Comparison of ENCODE assay signal across 11 cellular contexts in the genomic region with DNA sequence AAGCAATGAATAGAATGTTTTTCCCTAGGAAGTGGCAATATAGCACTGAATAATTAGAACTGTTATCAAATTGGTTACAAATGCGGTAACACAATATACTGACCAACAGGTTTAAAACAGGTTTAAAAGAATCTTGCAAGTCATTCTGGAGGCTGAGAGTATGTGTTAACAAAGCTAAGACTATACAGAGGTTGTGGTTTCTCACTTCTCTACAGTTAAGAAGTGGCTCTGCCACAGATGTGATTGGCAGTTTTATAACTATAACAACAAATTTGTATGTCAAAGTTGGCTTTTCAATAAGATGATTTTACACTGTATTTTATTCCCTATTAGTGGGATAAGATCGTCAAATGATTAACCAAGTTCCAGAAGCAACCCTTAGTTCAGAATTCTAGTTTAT. TPM values are rescaled to one million over a fixed set of nuclear protein-coding genes. Genes with fewer than 3 reads are reported as not detected.
DNase-seq lines count a peak whose midpoint lies in the region; ATAC-seq and TF ChIP-seq lines count a peak whose summit lies in the region.
"Had no signal": no experiment of that assay in that cellular context is flagged by ENCODE, and none has a peak within 500 bp of the region (broad histone marks: within the 10 kb centered on the region; RNA-seq: fewer than 3 reads in every experiment).

No MANE protein-coding gene starts in this region.

- H3K9me3 ChIP-seq in Caco-2, result no peaks in the 10 kb centered on the region
- H3K9me3 ChIP-seq: stomach had no signal

- ATAC-seq in GM18519 (IDR thresholded peaks at IDR 0.05; ENCODE audit: low FRiP score, unreplicated experiment), result peak; percentile 86
- peak; percentile 57 for ATAC-seq in GM21360 (IDR thresholded peaks at IDR 0.05; ENCODE audit: unreplicated experiment)
- ATAC-seq in HG03108 (IDR thresholded peaks at IDR 0.05; ENCODE audit: unreplicated experiment), result peak; percentile 79
- ATAC-seq in activated CD8-positive, alpha-beta T cell treated with anti-CD3 and anti-CD28 coated beads for 36 hours, result peak; percentile 58

- no peaks in the 10 kb centered on the region for H3K27me3 ChIP-seq in Caco-2 (replicated peaks; ENCODE audit: control insufficient read depth, insufficient read depth, low read length)
- H3K27me3 ChIP-seq: stomach had no signal

- peaks cover 40% of the 10 kb centered on the region for H3K36me3 Mint-ChIP-seq in activated CD8-positive, alpha-beta T cell treated with anti-CD3 and anti-CD28 coated beads for 36 hours (ENCODE audit: low read depth)
- H3K36me3 Mint-ChIP-seq in Caco-2 (ENCODE audit: insufficient read depth, unreplicated experiment), result peaks cover 46% of the 10 kb centered on the region
- peaks cover 11% of the 10 kb centered on the region for H3K36me3 Mint-ChIP-seq in type B pancreatic cell

- no peak overlapping the region for H3K4me3 ChIP-seq in Caco-2 (ENCODE audit: low read depth, low read length)
- H3K4me3 ChIP-seq: stomach had no signal

- H3K27me3 Mint-ChIP-seq in activated CD8-positive, alpha-beta T cell treated with anti-CD3 and anti-CD28 coated beads for 36 hours, result no peaks in the 10 kb centered on the region
- H3K27me3 Mint-ChIP-seq in Caco-2 (ENCODE audit: insufficient read depth, unreplicated experiment) (no peaks in the 10 kb centered on the region), type B pancreatic cell (no peaks in the 10 kb centered on the region)

- no peaks in the 10 kb centered on the region for H3K9me3 Mint-ChIP-seq in activated CD8-positive, alpha-beta T cell treated with anti-CD3 and anti-CD28 coated beads for 36 hours
- H3K9me3 Mint-ChIP-seq in Caco-2 (ENCODE audit: unreplicated experiment), result no peaks in the 10 kb centered on the region
- H3K9me3 Mint-ChIP-seq in type B pancreatic cell, result no peaks in the 10 kb centered on the region

- H3K4me1 Mint-ChIP-seq in activated CD8-positive, alpha-beta T cell treated with anti-CD3 and anti-CD28 coated beads for 36 hours (ENCODE audit: low read depth), result peaks cover 31% of the 10 kb centered on the region
- H3K4me1 Mint-ChIP-seq in Caco-2 (ENCODE audit: low read depth, unreplicated experiment) (no peaks in the 10 kb centered on the region), type B pancreatic cell (ENCODE audit: unreplicated experiment) (peaks cover 14% of the 10 kb centered on the region)

- H3K36me3 ChIP-seq in Caco-2 (ENCODE audit: control insufficient read depth, insufficient read depth, low read length), result peaks cover 3% of the 10 kb centered on the region

- TF ChIP-seq CTCF in activated CD8-positive, alpha-beta T cell treated with anti-CD3 and anti-CD28 coated beads for 36 hours (IDR thresholded peaks at IDR 0.05), result no peak
- no peak for TF ChIP-seq CTCF in Caco-2 (IDR thresholded peaks at IDR 0.05; ENCODE audit: insufficient read depth in 1 of 2, low read depth in 1 of 2, low read length in 1 of 2, severe bottlenecking in 1 of 2, unreplicated experiment in 1 of 2)
- no peak for TF ChIP-seq CTCF in type B pancreatic cell (conservative IDR thresholded peaks at IDR 0.05)

- H3K4me1 ChIP-seq in Caco-2, result no peaks in the 10 kb centered on the region

- POLR2A ChIA-PET in activated CD8-positive, alpha-beta T cell treated with anti-CD3 and anti-CD28 coated beads for 36 hours (lab: Charles Lee), result no interaction called here
- POLR2A ChIA-PET in Caco-2 (lab: Charles Lee), result no interaction called here

- intact Hi-C loops in activated CD8-positive, alpha-beta T cell treated with anti-CD3 and anti-CD28 coated beads for 36 hours (cut with micrococcal nuclease), result no loop called here
- intact Hi-C loops in Caco-2 (cut with micrococcal nuclease; ENCODE audit: unreplicated experiment), result no loop called here

- BruUV-seq in Caco-2 (replicated peaks; lab: Mats Ljungman, UMichigan), result no TSS peak

- DNase-seq in activated CD8-positive, alpha-beta T cell treated with anti-CD3 and anti-CD28 coated beads for 36 hours, result no peak
- DNase-seq in Caco-2 (no peak), middle frontal gyrus (ENCODE audit: extremely low spot score, low spot score) (no peak), type B pancreatic cell (ENCODE audit: extremely low spot score, unreplicated experiment) (no peak)
- DNase-seq in NK-92 treated with Interleukin-12 subunit alpha and Interleukin-12 subunit beta, amount 100 ng/mL, for 24 hours (lab: John Stamatoyannopoulos, UW), result no peak
- DNase-seq: stomach had no signal

- peak overlapping the region; percentile 57 for H3K27ac Mint-ChIP-seq in activated CD8-positive, alpha-beta T cell treated with anti-CD3 and anti-CD28 coated beads for 36 hours
- no peak overlapping the region for H3K27ac Mint-ChIP-seq in Caco-2 (ENCODE audit: unreplicated experiment)
- no peak overlapping the region for H3K27ac Mint-ChIP-seq in type B pancreatic cell

- CTCF ChIA-PET in activated CD8-positive, alpha-beta T cell treated with anti-CD3 and anti-CD28 coated beads for 36 hours (lab: Charles Lee), result no interaction called here
- CTCF ChIA-PET in Caco-2 (lab: Charles Lee), result no interaction called here

- H3K4me3 Mint-ChIP-seq in activated CD8-positive, alpha-beta T cell treated with anti-CD3 and anti-CD28 coated beads for 36 hours, result no peak overlapping the region
- H3K4me3 Mint-ChIP-seq in Caco-2 (ENCODE audit: unreplicated experiment) (no peak overlapping the region), type B pancreatic cell (no peak overlapping the region)

RNA-seq across cellular contexts. Expression of gene ANGEL2, which starts 7.1 kb away (rescaled TPM):
- total RNA-seq in activated CD8-positive, alpha-beta T cell treated with anti-CD3 and anti-CD28 coated beads for 36 hours, result 10 to 100 TPM; 41.1 to 44.2 TPM
- total RNA-seq in Caco-2 (2022), result 33.8 and 34.8 TPM in 2 replicates
- total RNA-seq in type B pancreatic cell (ENCODE audit: low replicate concordance), result 22.2 and 36.0 TPM in 2 replicates

RNA-seq across cellular contexts. Expression of gene RPS6KC1, which starts 42.5 kb away (rescaled TPM):
- total RNA-seq in activated CD8-positive, alpha-beta T cell treated with anti-CD3 and anti-CD28 coated beads for 36 hours, result 1 to 10 TPM; 5.3 TPM
- total RNA-seq in Caco-2 (2022) (16.4 and 18.8 TPM in 2 replicates), type B pancreatic cell (ENCODE audit: low replicate concordance) (15.5 and 19.2 TPM in 2 replicates)

RNA-seq across cellular contexts. Expression of gene VASH2, which starts 58.2 kb away (rescaled TPM):
- total RNA-seq in activated CD8-positive, alpha-beta T cell treated with anti-CD3 and anti-CD28 coated beads for 36 hours, result under 1 TPM; 0.11 to 0.25 TPM
- total RNA-seq in Caco-2 (2022), result 2.9 and 3.2 TPM in 2 replicates
- 3.5 and 27.4 TPM in 2 replicates for total RNA-seq in type B pancreatic cell (ENCODE audit: low replicate concordance)
- total RNA-seq: bronchial epithelial cell, MCF 10A had no signal
